In genomic region chr6:152783217-152783878, GRCh38 we compare ENCODE assay signal across 24 cellular contexts. TPM values are rescaled to one million over a fixed set of nuclear protein-coding genes. Genes with fewer than 3 reads are reported as not detected.
"Had no signal": no experiment of that assay in that cellular context is flagged by ENCODE, and none has a peak within 500 bp of the region (broad histone marks: within the 10 kb centered on the region; RNA-seq: fewer than 3 reads in every experiment).

No MANE protein-coding gene starts in this region.

- H3K4me3 ChIP-seq: ascending aorta, breast epithelium, heart left ventricle, lung, skin epidermis, transverse colon had no signal

- H3K27ac ChIP-seq: ascending aorta, breast epithelium, epithelial cell of prostate, heart left ventricle, skin epidermis, transverse colon, WERI-Rb-1 had no signal

- ATAC-seq: activated CD4-positive, alpha-beta T cell treated with anti-CD3 and anti-CD28 coated beads for 36 hours; activated CD8-positive, alpha-beta memory T cell treated with anti-CD3 and anti-CD28 coated beads, Interleukin-2, amount 10 ng/mL, durations not matched to agents 7 days and 5 days; effector memory CD8-positive, alpha-beta T cell; heart left ventricle; left cardiac atrium; right cardiac atrium had no signal

- H3K4me1 ChIP-seq: ascending aorta, breast epithelium, heart left ventricle, transverse colon had no signal

- H3K9me3 ChIP-seq: ascending aorta, heart left ventricle, transverse colon had no signal

- DNase-seq: activated CD4-positive, alpha-beta memory T cell treated with anti-CD3 and anti-CD28 coated beads for 36 hours; activated CD4-positive, alpha-beta T cell treated with anti-CD3 and anti-CD28 coated beads for 36 hours; activated CD8-positive, alpha-beta memory T cell treated with anti-CD3 and anti-CD28 coated beads, Interleukin-2, amount 10 ng/mL, durations not matched to agents 7 days and 5 days; activated naive CD4-positive, alpha-beta T cell treated with anti-CD3 and anti-CD28 coated beads, Interleukin-2, amount 10 ng/mL, durations not matched to agents 7 days and 5 days; activated T-cell treated with anti-CD3 and anti-CD28 coated beads, Interleukin-2, amount 50 U/mL, for 1 hour; effector memory CD8-positive, alpha-beta T cell; heart left ventricle; left cardiac atrium; nephron progenitor cell; occipital lobe; right cardiac atrium; stimulated activated CD4-positive, alpha-beta T cell treated with anti-CD3 and anti-CD28 coated beads, Interleukin-15, amount 100 ng/mL, for 24 hours; stimulated activated CD4-positive, alpha-beta T cell treated with anti-CD3 and anti-CD28 coated beads, Interleukin-4, amount 100 ng/mL, for 1 hour; stimulated activated naive CD4-positive, alpha-beta T cell; transverse colon; WERI-Rb-1 had no signal

- H3K36me3 ChIP-seq: ascending aorta, breast epithelium, heart left ventricle, transverse colon, WERI-Rb-1 had no signal

RNA-seq across cellular contexts. Expression of gene VIP, which starts 32.8 kb away (rescaled TPM):
- total RNA-seq: activated CD4-positive, alpha-beta memory T cell treated with anti-CD3 and anti-CD28 coated beads for 36 hours; activated CD4-positive, alpha-beta T cell treated with anti-CD3 and anti-CD28 coated beads for 36 hours; activated CD8-positive, alpha-beta memory T cell treated with anti-CD3 and anti-CD28 coated beads, Interleukin-2, amount 10 ng/mL, durations not matched to agents 7 days and 5 days; ascending aorta; fibroblast of lung; mesothelial cell of epicardium; progenitor cell of endocrine pancreas had no signal
